Comparison of ENCODE assay signal across 8 cellular contexts in genomic region chr15:24268536-24269165, GRCh38.
DNase-seq lines count a peak whose midpoint lies in the region; ATAC-seq and TF ChIP-seq lines count a peak whose summit lies in the region.
"Not testable (repeated sequence)": the region's sequence is repeated elsewhere in the genome, so short reads cannot be mapped to it uniquely, and the experiment has no call there.

No MANE protein-coding gene starts in this region.

- H3K4me3 ChIP-seq in body of pancreas, esophagus squamous epithelium, transverse colon: not testable (repeated sequence)
- H3K4me3 ChIP-seq in mucosa of rectum (ENCODE audit: low read length in 2 of 2) = peak overlapping the region; percentile 1 to 13

- ATAC-seq in body of pancreas = peak; percentile 4

- not testable (repeated sequence) for TF ChIP-seq CTCF in C4-2B (conservative IDR thresholded peaks at IDR 0.05); VCaP (conservative IDR thresholded peaks at IDR 0.05); body of pancreas (IDR thresholded peaks at IDR 0.05); esophagus squamous epithelium (IDR thresholded peaks at IDR 0.05); transverse colon (IDR thresholded peaks at IDR 0.05)

- H3K9me3 ChIP-seq in body of pancreas; esophagus squamous epithelium; mucosa of rectum (ENCODE audit: control insufficient read depth in 2 of 2, low read length in 2 of 2); transverse colon: not testable (repeated sequence)

- H3K27ac ChIP-seq in C4-2B = peak overlapping the region; percentile 62
- H3K27ac ChIP-seq in VCaP = peak overlapping the region; percentile 44; the same call in 1 of the 2 replicates
- H3K27ac ChIP-seq in body of pancreas = peak overlapping the region in 3 of 4 donors; percentile 6 to 70 (median 37)
- H3K27ac ChIP-seq in esophagus squamous epithelium = peak overlapping the region; percentile 16 to 66 (median 36)
- H3K27ac ChIP-seq in mucosa of rectum (ENCODE audit: low read depth in 2 of 2, low read length in 2 of 2) = peak overlapping the region; percentile 38 to 42
- peak overlapping the region in 3 of 4 donors; percentile 13 to 63 (median 63) for H3K27ac ChIP-seq in transverse colon

- DNase-seq in HT1080 (ENCODE audit: low read depth) (peak; percentile 8), NCI-H69 (lab: John Stamatoyannopoulos, UW) (peak; percentile 25), transverse colon (peak; percentile 13)
- not testable (repeated sequence) for DNase-seq in body of pancreas; esophagus squamous epithelium (lab: John Stamatoyannopoulos, UW)

- not testable (repeated sequence) for TF ChIP-seq POLR2A in body of pancreas (IDR thresholded peaks at IDR 0.05); esophagus squamous epithelium (IDR thresholded peaks at IDR 0.05); transverse colon (IDR thresholded peaks at IDR 0.05)

- not testable (repeated sequence) for H3K36me3 ChIP-seq in body of pancreas (replicated peaks in 1 of 2; ENCODE audit: insufficient read depth in 1 of 2, low read depth in 2 of 2); esophagus squamous epithelium; mucosa of rectum (ENCODE audit: control insufficient read depth in 2 of 2, insufficient read depth in 2 of 2, low read length in 2 of 2); transverse colon

- not testable (repeated sequence) for H3K27me3 ChIP-seq in body of pancreas; esophagus squamous epithelium; mucosa of rectum (ENCODE audit: control insufficient read depth in 2 of 2, insufficient read depth in 2 of 2, low read length in 2 of 2); transverse colon

- WGBS in body of pancreas, 2 donors = 63 to 66% methylated on average over 7 of the region's 7 CpGs
- 28 to 45% methylated on average over 6 to 7 of the region's 7 CpGs for WGBS in esophagus squamous epithelium, 2 donors
- 35 to 51% methylated on average over 2 to 7 of the region's 7 CpGs for WGBS in transverse colon (ENCODE audit: low coverage in 1 of 2), 2 donors

- not testable (repeated sequence) for H3K9ac ChIP-seq in mucosa of rectum (ENCODE audit: low read depth in 1 of 2, low read length in 2 of 2)

- intact Hi-C loops in body of pancreas (cut with DNase I); esophagus squamous epithelium (cut with DNase I); transverse colon (cut with DNase I; ENCODE audit: low total_unique reads): not testable (repeated sequence)

- H3K4me1 ChIP-seq in body of pancreas = peaks cover 34% of the 10 kb centered on the region
- peaks cover 0 to 30% (median 0%) of the 10 kb centered on the region in 3 donors for H3K4me1 ChIP-seq in esophagus squamous epithelium
- H3K4me1 ChIP-seq in mucosa of rectum (ENCODE audit: control insufficient read depth in 2 of 2, insufficient read depth in 2 of 2, low read length in 2 of 2) = peaks cover 8 to 14% of the 10 kb centered on the region in 2 donors
- peaks cover 0 to 16% (median 4%) of the 10 kb centered on the region in 4 donors for H3K4me1 ChIP-seq in transverse colon

- in situ Hi-C loops in transverse colon (cut with MboI; ENCODE audit: low pct_ligation_motif_present in 1 of 4, low pct_unique_long_range_greater_than_20kb in 1 of 4, low sequenced_read_pairs in 3 of 4) = not testable (repeated sequence)

- TF ChIP-seq EP300 in transverse colon (IDR thresholded peaks at IDR 0.05; ENCODE audit: low read depth) = not testable (repeated sequence)
